ENCODE assay signal across 8 cellular contexts in genomic region chr6:13273931-13274706, GRCh38. TPM values are rescaled to one million over a fixed set of nuclear protein-coding genes. Genes with fewer than 3 reads are reported as not detected.
DNase-seq lines count a peak whose midpoint lies in the region; ATAC-seq, FAIRE-seq and TF ChIP-seq lines count a peak whose summit lies in the region.

No MANE protein-coding gene starts in this region.

- H3K27ac Mint-ChIP-seq in endothelial cell (ENCODE audit: unreplicated experiment), result peak overlapping the region; percentile 59

- no peaks in the 10 kb centered on the region for H3K36me3 Mint-ChIP-seq in endothelial cell (ENCODE audit: low read depth, unreplicated experiment)

- ATAC-seq in GM18520 (IDR thresholded peaks at IDR 0.05; ENCODE audit: unreplicated experiment) (peak; percentile 65), HG03175 (IDR thresholded peaks at IDR 0.05; ENCODE audit: unreplicated experiment) (peak; percentile 51), HG03139 (IDR thresholded peaks at IDR 0.05; ENCODE audit: unreplicated experiment) (no peak)

- TF ChIP-seq CTCF in endothelial cell (IDR thresholded peaks at IDR 0.05; ENCODE audit: unreplicated experiment), result no peak

- DNase-seq in activated CD4-positive, alpha-beta T cell treated with anti-CD3 and anti-CD28 coated beads for 48 hours, result peak; percentile 66
- DNase-seq in endothelial cell (ENCODE audit: low spot score) (no peak), frontal cortex (ENCODE audit: low spot score in 2 of 2) (no peak), OCI-M2 (lab: John Stamatoyannopoulos, UW; ENCODE audit: unreplicated experiment) (no peak)
- DNase-seq in stimulated activated CD8-positive, alpha-beta memory T cell treated with anti-CD3 and anti-CD28 coated beads, Interleukin-15, amount 100 ng/mL, for 24 hours (ENCODE audit: low read depth), result peak; percentile 22

- H3K27me3 Mint-ChIP-seq in endothelial cell (ENCODE audit: unreplicated experiment), result peaks cover 7% of the 10 kb centered on the region

- no peak overlapping the region for H3K4me3 Mint-ChIP-seq in endothelial cell (ENCODE audit: unreplicated experiment)

- H3K9me3 Mint-ChIP-seq in endothelial cell (ENCODE audit: unreplicated experiment), result no peaks in the 10 kb centered on the region

- no peak for FAIRE-seq in frontal cortex (lab: Jason Lieb, UNC)

- no peaks in the 10 kb centered on the region for H3K4me1 Mint-ChIP-seq in endothelial cell (ENCODE audit: unreplicated experiment)

RNA-seq across cellular contexts. Expression of gene TBC1D7, which starts 54.2 kb away (rescaled TPM):
- total RNA-seq in endothelial cell (ENCODE audit: unreplicated experiment), result 40.4 TPM
- 37.5 TPM for total RNA-seq in frontal cortex

Comparison
In these comparisons a context has a peak if more than half of its experiments do, and no peak if none do; other contexts are left out.
1. DNase-seq: peak in activated CD4-positive, alpha-beta T cell treated with anti-CD3 and anti-CD28 coated beads for 48 hours (single experiment) and stimulated activated CD8-positive, alpha-beta memory T cell treated with anti-CD3 and anti-CD28 coated beads, Interleukin-15, amount 100 ng/mL, for 24 hours (single experiment); none in endothelial cell (single experiment), frontal cortex (0 of 2) and OCI-M2 (single experiment).